19 cellular contexts compared by ENCODE assay signal in genomic region chr1:41345434-41346075, GRCh38. TPM values are rescaled to one million over a fixed set of nuclear protein-coding genes. Genes with fewer than 3 reads are reported as not detected.
DNase-seq lines count a peak whose midpoint lies in the region; ATAC-seq and TF ChIP-seq lines count a peak whose summit lies in the region.
"Had no signal": no experiment of that assay in that cellular context is flagged by ENCODE, and none has a peak within 500 bp of the region (broad histone marks: within the 10 kb centered on the region; RNA-seq: fewer than 3 reads in every experiment).

No MANE protein-coding gene starts in this region.

- intact Hi-C loops in sciatic nerve (cut with DNase I), result no loop called here

- DNase-seq in activated CD8-positive, alpha-beta memory T cell treated with anti-CD3 and anti-CD28 coated beads, Interleukin-2, amount 50 U/mL, for 48 hours, result peak; percentile 28
- DNase-seq in islet precursor cell (peak; percentile 35), sciatic nerve (ENCODE audit: low spot score) (peak; percentile 30), NCI-H345 treated with DMSO at 0.1 percent for 48 hours (lab: John Stamatoyannopoulos, UW; ENCODE audit: unreplicated experiment) (no peak), NCI-H524 (lab: John Stamatoyannopoulos, UW) (no peak)
- DNase-seq: H7, HFFc6, NCI-H1105 treated with DMSO at 0.1 percent for 48 hours, NCI-H2029 treated with DMSO at 0.1 percent for 48 hours, NCI-H226, NCI-H524 treated with DMSO at 0.1 percent for 48 hours, NCI-H82 had no signal

- H3K27ac ChIP-seq in HEK293 (ENCODE audit: extremely low read depth, low read depth, low read length), result no peak overlapping the region
- H3K27ac ChIP-seq: A549, KMS-11, Peyer's patch had no signal

- H3K9me3 ChIP-seq in HEK293 (ENCODE audit: control insufficient read depth, insufficient read depth, low read depth, low read length), result no peaks in the 10 kb centered on the region
- H3K9me3 ChIP-seq: A549, Peyer's patch had no signal

- CTCF ChIA-PET in HEK293 (lab: Yijun Ruan, JAX), result interaction anchor here (0.7 to 0.8 kb wide), 2 partner anchors 72 to 85 kb away, joined by 4 read pairs; no protein-coding TSS in a partner anchor

- no peak overlapping the region for H3K4me3 ChIP-seq in HEK293 (ENCODE audit: low read depth, low read length)
- H3K4me3 ChIP-seq: A549, Peyer's patch had no signal

- POLR2A ChIA-PET in HEK293 (lab: Yijun Ruan, JAX), result interaction anchor here (0.7 kb wide), 2 partner anchors 13 to 100 kb away, joined by 3 read pairs; no protein-coding TSS in a partner anchor

- TF ChIP-seq CTCF in HEK293 (tag by site-specific recombination; IDR thresholded peaks at IDR 0.05), result no peak

- no peaks in the 10 kb centered on the region for H3K36me3 ChIP-seq in HEK293 (ENCODE audit: control insufficient read depth in 2 of 2, insufficient read depth in 1 of 2, low read length in 2 of 2)
- H3K36me3 ChIP-seq: Peyer's patch had no signal

- peaks cover 6% of the 10 kb centered on the region; the same call in 1 of the 2 replicates for H3K4me1 ChIP-seq in HEK293 (ENCODE audit: control insufficient read depth, insufficient read depth, low read length)
- H3K4me1 ChIP-seq: Peyer's patch had no signal

- ATAC-seq in sciatic nerve (no peak), HG02852 (IDR thresholded peaks at IDR 0.05; ENCODE audit: unreplicated experiment) (no peak), GM18520 (IDR thresholded peaks at IDR 0.05; ENCODE audit: unreplicated experiment) (no peak)
- ATAC-seq: A549 had no signal

TF ChIP-seq in HEK293, 187 proteins besides CTCF, POLR2A, EP300 and RAD21:
- no peak for TF ChIP-seq ZNF830 (tag by site-specific recombination; IDR thresholded peaks at IDR 0.05; ENCODE audit: low read depth)
- no peak for TF ChIP-seq ZNF629 (tag by site-specific recombination; IDR thresholded peaks at IDR 0.05)
- peak; percentile 69 for TF ChIP-seq ATF2 (tag by site-specific recombination; IDR thresholded peaks at IDR 0.05; ENCODE audit: low read depth)

RNA-seq across cellular contexts. Expression of gene FOXO6, which starts 15.7 kb away (rescaled TPM):
- 1.7 TPM for total RNA-seq in sciatic nerve
- total RNA-seq: OCI-LY7 had no signal

Comparison
In these comparisons a context has a peak if more than half of its experiments do, and no peak if none do; other contexts are left out.
1. DNase-seq: peak in activated CD8-positive, alpha-beta memory T cell treated with anti-CD3 and anti-CD28 coated beads, Interleukin-2, amount 50 U/mL, for 48 hours (single experiment), islet precursor cell (single experiment) and sciatic nerve (single experiment); none in NCI-H345 treated with DMSO at 0.1 percent for 48 hours (single experiment) and NCI-H524 (0 of 2).